In the genomic region with DNA sequence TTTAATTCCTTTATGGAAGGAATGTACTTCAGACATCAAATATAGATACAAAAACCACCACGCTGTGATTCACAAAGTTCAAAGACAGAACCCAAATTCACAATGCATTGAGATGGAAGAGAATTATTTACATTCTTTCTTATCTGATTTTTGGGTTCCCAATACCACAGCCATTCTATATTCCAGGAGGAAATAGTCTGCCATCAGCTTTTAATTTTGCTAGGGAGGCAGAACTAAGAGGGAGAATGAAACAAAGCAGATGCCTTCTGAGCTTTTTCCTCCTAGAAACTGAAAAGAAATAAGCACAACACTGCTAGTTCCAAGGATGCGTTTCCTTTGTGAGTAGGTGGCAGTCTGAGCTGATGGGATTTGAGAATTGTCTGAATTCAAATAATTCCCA, we compare ENCODE assay signal across 14 cellular contexts.
"Had no signal": no experiment of that assay in that cellular context is flagged by ENCODE, and none has a peak within 500 bp of the region (broad histone marks: within the 10 kb centered on the region; RNA-seq: fewer than 3 reads in every experiment).

No MANE protein-coding gene starts in this region.

- H3K4me3 ChIP-seq: ascending aorta, sigmoid colon, stomach, tibial artery, vagina had no signal

- H3K27me3 ChIP-seq: ascending aorta, foreskin keratinocyte, sigmoid colon, stomach, tibial artery, vagina had no signal

- ATAC-seq: foreskin keratinocyte had no signal

- DNase-seq: activated CD4-positive, alpha-beta T cell treated with anti-CD3 and anti-CD28 coated beads for 1 hour; activated CD4-positive, alpha-beta T cell treated with anti-CD3 and anti-CD28 coated beads, Interleukin-2, amount 50 U/mL, for 48 hours; activated naive CD8-positive, alpha-beta T cell treated with anti-CD3 and anti-CD28 coated beads, Interleukin-2, amount 10 ng/mL, durations not matched to agents 7 days and 5 days; activated T-cell treated with anti-CD3 and anti-CD28 coated beads, Interleukin-2, amount 50 U/mL, for 48 hours; central memory CD4-positive, alpha-beta T cell; endodermal cell; foreskin keratinocyte; sigmoid colon; stimulated activated CD4-positive, alpha-beta T cell treated with anti-CD3 and anti-CD28 coated beads, Interleukin-4, amount 100 ng/mL, for 1 hour; stomach; T-helper 9 cell; tibial artery had no signal

- H3K27ac ChIP-seq: ascending aorta, foreskin keratinocyte, sigmoid colon, stomach, tibial artery, vagina had no signal

- H3K36me3 ChIP-seq: sigmoid colon, stomach, vagina had no signal

- H3K9me3 ChIP-seq: ascending aorta, sigmoid colon, stomach, tibial artery, vagina had no signal
